Comparison of ENCODE assay signal across 23 cellular contexts in the genomic region with DNA sequence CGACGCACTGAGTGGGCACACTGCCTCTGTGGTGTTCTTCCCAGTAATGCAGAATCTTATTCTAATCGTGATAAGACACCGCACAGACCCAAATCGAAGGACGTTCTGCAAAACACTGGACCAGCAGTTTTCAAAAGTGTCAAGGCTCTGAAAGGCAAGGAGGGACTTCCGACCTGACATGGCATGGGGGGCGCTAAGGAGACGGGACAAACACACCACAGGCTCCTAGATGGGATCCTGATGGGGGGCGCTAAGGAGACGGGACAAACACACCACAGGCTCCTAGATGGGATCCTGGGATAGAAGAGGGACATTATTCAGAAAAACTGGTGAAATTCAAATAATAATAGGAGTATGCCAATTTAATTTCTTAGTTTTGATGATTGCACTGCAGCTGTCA.
"Had no signal": no experiment of that assay in that cellular context is flagged by ENCODE, and none has a peak within 500 bp of the region (broad histone marks: within the 10 kb centered on the region; RNA-seq: fewer than 3 reads in every experiment).

No MANE protein-coding gene starts in this region.

- ATAC-seq: activated CD4-positive, alpha-beta T cell treated with anti-CD3 and anti-CD28 coated beads for 36 hours; T-helper 17 cell had no signal

- H3K4me3 ChIP-seq: cardiac muscle cell, PC-9 had no signal

- H2AFZ ChIP-seq: PC-9 had no signal

- H3K27ac ChIP-seq: brain microvascular endothelial cell, cardiac muscle cell, PC-9 had no signal

- H3K27me3 Mint-ChIP-seq: activated CD4-positive, alpha-beta memory T cell treated with anti-CD3 and anti-CD28 coated beads, Interleukin-2, amount 10 ng/mL, durations not matched to agents 7 days and 5 days; activated CD4-positive, alpha-beta T cell treated with anti-CD3 and anti-CD28 coated beads for 36 hours; activated naive CD8-positive, alpha-beta T cell; T-helper 17 cell had no signal

- H3K27ac Mint-ChIP-seq: activated CD4-positive, alpha-beta memory T cell treated with anti-CD3 and anti-CD28 coated beads, Interleukin-2, amount 10 ng/mL, durations not matched to agents 7 days and 5 days; activated CD4-positive, alpha-beta T cell treated with anti-CD3 and anti-CD28 coated beads for 36 hours; activated naive CD8-positive, alpha-beta T cell had no signal

- DNase-seq: activated CD4-positive, alpha-beta memory T cell treated with anti-CD3 and anti-CD28 coated beads, Interleukin-2, amount 10 ng/mL, durations not matched to agents 7 days and 5 days; activated CD4-positive, alpha-beta T cell treated with anti-CD3 and anti-CD28 coated beads for 36 hours; activated CD4-positive, alpha-beta T cell treated with anti-CD3 and anti-CD28 coated beads, Interleukin-2, amount 50 U/mL, for 1 hour; activated CD8-positive, alpha-beta memory T cell treated with anti-CD3 and anti-CD28 coated beads, Interleukin-2, amount 50 U/mL, for 4 hours; activated effector memory CD4-positive, alpha-beta T cell treated with Interleukin-2 at 50 U/mL for 16 hours; activated naive CD4-positive, alpha-beta T cell; activated T-cell treated with anti-CD3 and anti-CD28 coated beads, Interleukin-2, amount 50 U/mL, for 1 hour; amygdala; brain microvascular endothelial cell; Kasumi-1; KBM-7; NCI-H1105; NCI-H1436; NCI-H1694 treated with DMSO at 0.1 percent for 48 hours; NCI-H2029 treated with DMSO at 0.1 percent for 48 hours; NCI-H510A treated with DMSO at 0.1 percent for 48 hours; NCI-H69; PC-9; SIG-M5; T-helper 17 cell; T-helper 9 cell had no signal

- H3K36me3 ChIP-seq: brain microvascular endothelial cell, cardiac muscle cell had no signal

- H3K27me3 ChIP-seq: brain microvascular endothelial cell, cardiac muscle cell had no signal

- H3K4me3 Mint-ChIP-seq: activated CD4-positive, alpha-beta memory T cell treated with anti-CD3 and anti-CD28 coated beads, Interleukin-2, amount 10 ng/mL, durations not matched to agents 7 days and 5 days; activated CD4-positive, alpha-beta T cell treated with anti-CD3 and anti-CD28 coated beads for 36 hours; activated naive CD8-positive, alpha-beta T cell; T-helper 17 cell had no signal

- H3K4me1 Mint-ChIP-seq: activated CD4-positive, alpha-beta memory T cell treated with anti-CD3 and anti-CD28 coated beads, Interleukin-2, amount 10 ng/mL, durations not matched to agents 7 days and 5 days had no signal

- H3K4me2 ChIP-seq: PC-9 had no signal
